ENCODE assay signal across 20 cellular contexts in the genomic region with DNA sequence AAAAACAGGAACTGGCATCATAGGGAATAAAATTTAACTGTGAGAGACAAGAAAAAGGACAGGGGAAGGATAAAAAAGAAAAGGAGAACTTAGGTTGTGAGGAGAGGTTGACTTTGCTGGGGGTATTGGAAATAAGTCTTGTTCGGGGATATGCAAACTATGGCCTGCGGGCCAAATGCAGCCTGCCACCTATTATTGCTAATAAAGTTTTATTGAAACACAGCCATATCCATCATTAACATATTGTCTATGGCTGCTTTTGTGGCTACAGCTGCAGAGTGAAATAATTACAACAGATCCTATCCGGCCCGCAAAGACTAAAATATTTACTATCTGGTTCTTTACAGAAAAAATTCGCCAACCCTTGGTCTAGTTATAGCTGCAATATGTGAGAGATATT. TPM values are rescaled to one million over a fixed set of nuclear protein-coding genes. Genes with fewer than 3 reads are reported as not detected.
DNase-seq lines count a peak whose midpoint lies in the region; ATAC-seq, FAIRE-seq and TF ChIP-seq lines count a peak whose summit lies in the region.
"Had no signal": no experiment of that assay in that cellular context is flagged by ENCODE, and none has a peak within 500 bp of the region (broad histone marks: within the 10 kb centered on the region; RNA-seq: fewer than 3 reads in every experiment).

No MANE protein-coding gene starts in this region.

- H3K79me2 ChIP-seq in HepG2 (ENCODE audit: insufficient read depth, low read length) (no peaks in the 10 kb centered on the region), K562 (ENCODE audit: control insufficient read depth, insufficient read depth, low read length) (no peaks in the 10 kb centered on the region)

- no TSS peak for BruUV-seq in HepG2 (replicated peaks; lab: Mats Ljungman, UMichigan)
- BruUV-seq in K562 (replicated peaks; lab: Mats Ljungman, UMichigan), result no TSS peak

- in situ Hi-C loops in HepG2 (cut with HindIII; ENCODE audit: extremely low pct_ligation_motif_present, low pct_unique_long_range_greater_than_20kb) (no loop called here), K562 (cut with MboI) (no loop called here)

- no peaks in the 10 kb centered on the region for H3K9me3 ChIP-seq in HepG2 (ENCODE audit: low read length)
- H3K9me3 ChIP-seq in right lobe of liver, result no peaks in the 10 kb centered on the region
- H3K9me3 ChIP-seq in K562 (replicated peaks; ENCODE audit: control insufficient read depth, insufficient read depth, low read depth, low read length), result no peaks in the 10 kb centered on the region
- no peaks in the 10 kb centered on the region for H3K9me3 ChIP-seq in mesenchymal stem cell (ENCODE audit: control insufficient read depth, low read length)

- H2BK15ac ChIP-seq in mesenchymal stem cell (ENCODE audit: low read depth, poor library complexity, severe bottlenecking), result no peak overlapping the region

- no peak for TF ChIP-seq POLR2A in HepG2 (IDR thresholded peaks at IDR 0.05; ENCODE audit: insufficient read depth in 1 of 2, low read depth in 2 of 2, low read length in 2 of 2)
- TF ChIP-seq POLR2A in right lobe of liver (IDR thresholded peaks at IDR 0.05), result no peak
- TF ChIP-seq POLR2A in K562 (conservative IDR thresholded peaks at IDR 0.05), result no peak

- H2BK120ac ChIP-seq in mesenchymal stem cell (ENCODE audit: low read depth, low read length), result peak overlapping the region; percentile 49

- no peak overlapping the region for H2AK5ac ChIP-seq in mesenchymal stem cell (ENCODE audit: low read length, severe bottlenecking)

- DNase-seq in HepG2 (ENCODE audit: low spot score), result no peak
- DNase-seq in right lobe of liver, result no peak
- DNase-seq in K562 (ENCODE audit: extremely low read depth in 1 of 4, low spot score in 3 of 4), result no peak
- DNase-seq in mesenchymal stem cell, result no peak
- DNase-seq in stimulated activated CD4-positive, alpha-beta T cell treated with anti-CD3 and anti-CD28 coated beads, Interleukin-2, amount 100 ng/mL, for 24 hours, result no peak
- DNase-seq in medulla oblongata (ENCODE audit: extremely low spot score), result no peak
- DNase-seq: CD8-positive, alpha-beta memory T cell; DND-41; GOT3; Kasumi-1; NCI-H1105; NCI-H1694 treated with DMSO at 0.1 percent for 48 hours; NCI-H2107; NCI-H524 treated with DMSO at 0.1 percent for 48 hours; SHP77 had no signal

- WGBS in HepG2 (ENCODE audit: low lambda C conversion rate), result 58% methylated on average over 5 of the region's 5 CpGs
- 91% methylated on average over 5 of the region's 5 CpGs for whole genome bisulfite sequencing in right lobe of liver (ENCODE audit: insufficient coverage, low coverage, low lambda C conversion rate, missing lambda C conversion rate)
- 57% methylated on average over 5 of the region's 5 CpGs for WGBS in K562 (ENCODE audit: insufficient coverage, low coverage, missing lambda C conversion rate)
- WGBS in mesenchymal stem cell, result 96% methylated on average over 4 of the region's 5 CpGs

- no peak overlapping the region for H3K18ac ChIP-seq in mesenchymal stem cell (ENCODE audit: low read depth in 1 of 2, low read length in 2 of 2)

- TF ChIP-seq RAD21 in HepG2 (CRISPR knock-in tag; IDR thresholded peaks at IDR 0.05), result no peak
- TF ChIP-seq RAD21 in K562 (CRISPR knock-in tag; conservative IDR thresholded peaks at IDR 0.05 in 1 of 2, IDR thresholded peaks at IDR 0.05 in 1 of 2), result no peak

- H2AFZ ChIP-seq in HepG2 (ENCODE audit: low read length) (no peak overlapping the region), K562 (ENCODE audit: low read depth, low read length) (no peak overlapping the region), mesenchymal stem cell (ENCODE audit: low read depth, low read length) (no peak overlapping the region)

- H3K27me3 ChIP-seq in HepG2 (ENCODE audit: control insufficient read depth in 1 of 2, insufficient read depth in 2 of 2, low read length in 2 of 2) (no peaks in the 10 kb centered on the region), right lobe of liver (no peaks in the 10 kb centered on the region), K562 (ENCODE audit: control insufficient read depth in 2 of 2, insufficient read depth in 2 of 2, low read length in 2 of 2) (no peaks in the 10 kb centered on the region), mesenchymal stem cell (ENCODE audit: control insufficient read depth in 1 of 2, insufficient read depth in 1 of 2, low read length in 2 of 2) (no peaks in the 10 kb centered on the region)
- H3K27me3 ChIP-seq: BLaER1 treated with 17β-estradiol and CSF1 and Interleukin-3, amounts not matched to agents 10 nM and 100 nM had no signal

- H4K8ac ChIP-seq in mesenchymal stem cell (ENCODE audit: low read length), result no peak overlapping the region

- H3K36me3 ChIP-seq in HepG2 (replicated peaks in 1 of 2; ENCODE audit: control insufficient read depth in 1 of 2, insufficient read depth in 2 of 2, low read length in 2 of 2), result no peaks in the 10 kb centered on the region
- H3K36me3 ChIP-seq in right lobe of liver, result no peaks in the 10 kb centered on the region
- H3K36me3 ChIP-seq in K562 (ENCODE audit: control insufficient read depth, insufficient read depth, low read length), result no peaks in the 10 kb centered on the region
- no peaks in the 10 kb centered on the region for H3K36me3 ChIP-seq in mesenchymal stem cell (ENCODE audit: control insufficient read depth in 1 of 2, insufficient read depth in 2 of 2, low read depth in 1 of 2, low read length in 2 of 2)
- H3K36me3 ChIP-seq: BLaER1 treated with 17β-estradiol and CSF1 and Interleukin-3, amounts not matched to agents 10 nM and 100 nM had no signal

- H3K4me2 ChIP-seq in HepG2 (ENCODE audit: low read depth, low read length), result no peak overlapping the region
- H3K4me2 ChIP-seq in K562 (ENCODE audit: insufficient read depth, low read length), result no peak overlapping the region
- H3K4me2 ChIP-seq in mesenchymal stem cell (ENCODE audit: low read length, poor library complexity, severe bottlenecking), result no peak overlapping the region

- H4K20me1 ChIP-seq in HepG2 (ENCODE audit: insufficient read depth, low read length), result no peaks in the 10 kb centered on the region
- no peaks in the 10 kb centered on the region for H4K20me1 ChIP-seq in K562 (replicated peaks; ENCODE audit: control insufficient read depth, insufficient read depth, low read length)
- H4K20me1 ChIP-seq: BLaER1 treated with 17β-estradiol and CSF1 and Interleukin-3, amounts not matched to agents 10 nM and 100 nM had no signal

- no peak overlapping the region for H2BK5ac ChIP-seq in mesenchymal stem cell (ENCODE audit: low read depth, low read length, poor library complexity, severe bottlenecking)

- H3K79me1 ChIP-seq in mesenchymal stem cell (replicated peaks; ENCODE audit: low read length, poor library complexity, severe bottlenecking), result no peaks in the 10 kb centered on the region

- CTCF ChIA-PET in HepG2 (lab: Yijun Ruan, JAX; ENCODE audit: low intra/inter-chr PET ratio, low total read pairs), result no interaction called here
- CTCF ChIA-PET in K562 (lab: Yijun Ruan, JAX; ENCODE audit: low intra/inter-chr PET ratio), result no interaction called here

- FAIRE-seq in HepG2 (lab: Jason Lieb, UNC) (no peak), K562 (lab: Jason Lieb, UNC) (no peak)
- FAIRE-seq: A204.1, G401.6 had no signal

- H2BK12ac ChIP-seq in mesenchymal stem cell (ENCODE audit: low read length in 2 of 2), result no peak overlapping the region

- no peak overlapping the region for H3K14ac ChIP-seq in mesenchymal stem cell (ENCODE audit: low read length in 2 of 2)

- H3K9ac ChIP-seq in HepG2 (ENCODE audit: insufficient read depth, low read depth, low read length) (no peak overlapping the region), K562 (ENCODE audit: insufficient read depth in 1 of 2, low read depth in 2 of 2, low read length in 2 of 2) (no peak overlapping the region), mesenchymal stem cell (ENCODE audit: low read length) (no peak overlapping the region)
- H3K9ac ChIP-seq: BLaER1 treated with 17β-estradiol and CSF1 and Interleukin-3, amounts not matched to agents 10 nM and 100 nM had no signal

- no peak overlapping the region for H3K4ac ChIP-seq in mesenchymal stem cell (ENCODE audit: low read depth in 1 of 2, low read length in 2 of 2)

- H3K4me1 ChIP-seq in HepG2 (ENCODE audit: insufficient read depth, low read length) (no peaks in the 10 kb centered on the region), right lobe of liver (no peaks in the 10 kb centered on the region), K562 (replicated peaks in 1 of 2; ENCODE audit: control insufficient read depth in 2 of 2, insufficient read depth in 2 of 2, low read length in 2 of 2) (peaks cover 0 to 9% of the 10 kb centered on the region in 2 experiments; a peak in 3 of 5 replicates), mesenchymal stem cell (ENCODE audit: control insufficient read depth, insufficient read depth, low read depth, low read length) (no peaks in the 10 kb centered on the region)

- no peak for TF ChIP-seq EP300 in HepG2 (IDR thresholded peaks at IDR 0.05; ENCODE audit: low read depth in 2 of 2, low read length in 2 of 2)
- no peak for TF ChIP-seq EP300 in HepG2 (CRISPR knock-in tag; IDR thresholded peaks at IDR 0.05; ENCODE audit: borderline replicate concordance)
- no peak for TF ChIP-seq EP300 in K562 (IDR thresholded peaks at IDR 0.05; ENCODE audit: low read length)

- no peak overlapping the region for H3K27ac ChIP-seq in HepG2 (ENCODE audit: extremely low read length, insufficient read depth, low read length)
- H3K27ac ChIP-seq in right lobe of liver, result no peak overlapping the region
- H3K27ac ChIP-seq in K562 (ENCODE audit: extremely low read depth, low read depth, low read length), result no peak overlapping the region
- H3K27ac ChIP-seq in mesenchymal stem cell (ENCODE audit: low read length, poor library complexity, severe bottlenecking), result peak overlapping the region; percentile 60
- H3K27ac ChIP-seq: BLaER1 treated with 17β-estradiol and CSF1 and Interleukin-3, amounts not matched to agents 10 nM and 100 nM had no signal

- H4K91ac ChIP-seq in mesenchymal stem cell (ENCODE audit: low read length), result no peak overlapping the region

- H3K4me3 ChIP-seq in HepG2 (replicated peaks in 1 of 3; ENCODE audit: insufficient read depth in 1 of 3, low read depth in 2 of 3, low read length in 3 of 3), result no peak overlapping the region
- H3K4me3 ChIP-seq in right lobe of liver, result no peak overlapping the region
- no peak overlapping the region for H3K4me3 ChIP-seq in K562
- H3K4me3 ChIP-seq in mesenchymal stem cell (ENCODE audit: insufficient read depth in 1 of 2, low read depth in 1 of 2, low read length in 2 of 2), result no peak overlapping the region
- H3K4me3 ChIP-seq: BLaER1 treated with 17β-estradiol and CSF1 and Interleukin-3, amounts not matched to agents 10 nM and 100 nM had no signal

- POLR2A ChIA-PET in HepG2 (lab: Yijun Ruan, JAX) (no interaction called here), K562 (lab: Yijun Ruan, JAX) (interaction anchor here (0.6 kb wide), 2 partner anchors 80 to 537 kb away, joined by 3 read pairs; no protein-coding TSS in a partner anchor)

- no peak for ATAC-seq in HepG2
- no peak for ATAC-seq in right lobe of liver
- ATAC-seq in K562, result no peak
- no peak for ATAC-seq in HG03442 (IDR thresholded peaks at IDR 0.05; ENCODE audit: unreplicated experiment)
- ATAC-seq in HG02759 (IDR thresholded peaks at IDR 0.05; ENCODE audit: unreplicated experiment), result no peak

- intact Hi-C loops in HepG2 (cut with micrococcal nuclease; ENCODE audit: unreplicated experiment) (no loop called here), right lobe of liver (cut with DNase I) (no loop called here), K562 (cut with micrococcal nuclease) (no loop called here)

- no peak overlapping the region for H3K23ac ChIP-seq in mesenchymal stem cell (ENCODE audit: low read length in 2 of 2)

- TF ChIP-seq CTCF in HepG2 (CRISPR knock-in tag; IDR thresholded peaks at IDR 0.05) (no peak), right lobe of liver (IDR thresholded peaks at IDR 0.05) (no peak), K562 (IDR thresholded peaks at IDR 0.05 in 2 of 3, conservative IDR thresholded peaks at IDR 0.05 in 1 of 3; ENCODE audit: insufficient read depth in 2 of 3, low read depth in 1 of 3, low read length in 3 of 3) (no peak)

- H3K9me1 ChIP-seq in K562 (ENCODE audit: control insufficient read depth, insufficient read depth, low read length), result no peaks in the 10 kb centered on the region

RNA-seq across cellular contexts. Expression of a gene that starts 18.6 kb away (rescaled TPM):
- total RNA-seq in HepG2 (2016; rRNA removed; fragmentation: Illumina TruSeq; extraction: Trizol) (7.4 and 11.5 TPM in 2 replicates), right lobe of liver (1 to 10 TPM; 3.6 to 6.2 (median 5.3) TPM), K562 (2014; rRNA removed) (4.6 and 4.7 TPM in 2 replicates), K562 (2014; rRNA removed; fragmentation: Illumina TruSeq; extraction: Trizol) (8.2 and 9.4 TPM in 2 replicates), K562 (2015; rRNA removed; fragmentation: Illumina TruSeq; extraction: Trizol) (6.8 and 7.3 TPM in 2 replicates), K562 (2021) (5.9 and 6.1 TPM in 2 replicates)
- total RNA-seq in HepG2 (2016; cell fraction: cytosol; rRNA removed; fragmentation: Illumina TruSeq; extraction: Trizol; ENCODE audit: low read depth), result 0.79 and 0.91 TPM in 2 replicates
- 8.2 and 11.6 TPM in 2 replicates for total RNA-seq in HepG2 (2016; cell fraction: insoluble cytoplasmic fraction; rRNA removed; fragmentation: Illumina TruSeq; extraction: Trizol)
- total RNA-seq in HepG2 (2016; cell fraction: membrane; rRNA removed; fragmentation: Illumina TruSeq; extraction: Trizol), result 3.6 and 4.9 TPM in 2 replicates
- 6.6 and 8.6 TPM in 2 replicates for total RNA-seq in HepG2 (2016; cell fraction: nucleus; rRNA removed; fragmentation: Illumina TruSeq; extraction: Trizol)
- polyA plus RNA-seq in HepG2 (2011; rRNA removed) (4.5 and 4.9 TPM in 2 replicates), K562 (2011; rRNA removed) (11.9 and 14.9 TPM in 2 replicates), K562 (2014; fragmentation: Illumina TruSeq; extraction: Trizol) (7.2 and 8.3 TPM in 2 replicates), K562 (2014; fragmentation: Nextera tagmentation; extraction: Ambion mirVana) (1 to 10 TPM; 2.3 to 2.7 TPM), K562 (2014; rRNA removed) (5.8 TPM in 2 replicates)
- 1.6 and 3.0 TPM in 2 replicates for polyA plus RNA-seq in HepG2 (2011; cell fraction: cytosol; rRNA removed)
- polyA plus RNA-seq in HepG2 (2011; cell fraction: nucleus; rRNA removed), result 1.5 and 2.6 TPM in 2 replicates
- polyA plus RNA-seq in HepG2 (2012), result 5.6 and 5.8 TPM in 2 replicates
- 0.46 and 0.57 TPM in 2 replicates for polyA plus RNA-seq in HepG2 (2016; cell fraction: cytosol; fragmentation: Illumina TruSeq; extraction: Trizol; ENCODE audit: low read depth)
- polyA plus RNA-seq in HepG2 (2016; cell fraction: insoluble cytoplasmic fraction; fragmentation: Illumina TruSeq; extraction: Trizol; ENCODE audit: low read depth), result 9.0 and 11.2 TPM in 2 replicates
- 1.5 and 2.4 TPM in 2 replicates for polyA plus RNA-seq in HepG2 (2016; cell fraction: membrane; fragmentation: Illumina TruSeq; extraction: Trizol; ENCODE audit: low read depth)
- 9.2 and 9.4 TPM in 2 replicates for polyA plus RNA-seq in HepG2 (2016; cell fraction: nucleus; fragmentation: Illumina TruSeq; extraction: Trizol; ENCODE audit: insufficient read depth, low read depth)
- 1.4 and 2.2 TPM in 2 replicates for polyA minus RNA-seq in HepG2 (2011; rRNA and poly(A)+ RNA removed; ENCODE audit: low replicate concordance)
- polyA minus RNA-seq in HepG2 (2011; cell fraction: cytosol; rRNA and poly(A)+ RNA removed), result 4.0 and 5.0 TPM in 2 replicates
- polyA minus RNA-seq in HepG2 (2011; cell fraction: nucleus; rRNA and poly(A)+ RNA removed), result 7.1 and 8.7 TPM in 2 replicates
- 2.8 and 10.1 TPM in 2 replicates for total RNA-seq in K562 (2011; cell fraction: chromatin; rRNA removed; ENCODE audit: low replicate concordance)
- 3.0 and 3.3 TPM in 2 replicates for total RNA-seq in K562 (2011; cell fraction: nucleolus; rRNA removed)
- 5.6 and 11.4 TPM in 2 replicates for total RNA-seq in K562 (2011; cell fraction: nucleoplasm; rRNA removed)
- 1.7 and 4.6 TPM in 2 replicates for polyA plus RNA-seq in K562 (2011; cell fraction: cytosol; rRNA removed)
- polyA plus RNA-seq in K562 (2011; cell fraction: nucleus; rRNA removed), result 4.9 and 7.6 TPM in 2 replicates
- 4.8 and 5.1 TPM in 2 replicates for polyA plus RNA-seq in K562 (2012)
- polyA minus RNA-seq in K562 (2011; rRNA and poly(A)+ RNA removed), result 8.2 and 8.8 TPM in 2 replicates
- 3.1 and 3.5 TPM in 2 replicates for polyA minus RNA-seq in K562 (2011; cell fraction: cytosol; rRNA and poly(A)+ RNA removed)
- polyA minus RNA-seq in K562 (2011; cell fraction: nucleus; rRNA and poly(A)+ RNA removed), result 3.9 and 9.2 TPM in 2 replicates
- polyA plus RNA-seq in mesenchymal stem cell (2013, experiment 1 of 2), result 5.0 TPM
- 5.1 TPM for polyA plus RNA-seq in mesenchymal stem cell (2013, experiment 2 of 2)
